ENCODE assay signal across 8 cellular contexts in the genomic region with DNA sequence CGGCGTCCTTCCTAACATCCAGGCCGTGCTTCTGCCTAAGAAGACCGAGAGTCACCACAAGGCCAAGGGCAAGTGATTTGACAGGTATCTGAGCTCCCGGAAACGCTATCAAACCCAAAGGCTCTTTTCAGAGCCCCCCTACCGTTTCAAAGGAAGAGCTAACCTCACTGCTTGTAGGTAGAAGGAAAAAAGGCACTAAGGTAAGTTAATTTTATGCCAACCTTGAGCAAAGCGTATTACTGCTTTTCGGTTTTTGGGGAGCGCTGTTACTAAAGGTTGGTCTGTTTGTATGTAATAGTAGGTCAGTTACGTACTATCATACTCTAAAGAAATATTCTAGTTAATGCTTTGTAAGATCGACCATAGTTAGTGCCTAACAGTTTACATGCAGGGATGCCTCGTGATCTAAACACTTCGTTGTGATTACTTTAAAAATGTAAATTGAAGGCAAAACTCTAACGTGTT. TPM values are rescaled to one million over a fixed set of nuclear protein-coding genes. Genes with fewer than 3 reads are reported as not detected.
A peak's percentile ranks its signal among the peaks of the same experiment; 100 is the strongest.
DNase-seq lines count a peak whose midpoint lies in the region; ATAC-seq and TF ChIP-seq lines count a peak whose summit lies in the region.

No MANE protein-coding gene starts in this region.

- no peak for TF ChIP-seq CTCF in KMS-11 (conservative IDR thresholded peaks at IDR 0.05; ENCODE audit: low read depth, low read length)

- H3K27ac ChIP-seq in KMS-11 (peak overlapping the region; percentile 99), skin epidermis (peak overlapping the region; percentile 56 to 96 (median 90))

- peaks cover 3% of the 10 kb centered on the region for H3K27me3 Mint-ChIP-seq in activated T-helper 1 cell treated with anti-CD3 and anti-CD28 coated beads, Interleukin-12 subunit alpha, Interleukin-12 subunit beta, Interleukin-2, Interleukin-4 antibody, amounts not matched to agents 30 ng/mL and 10 ng/mL and 1 ng/mL, durations not matched to agents 14 hours and 24 hours and 36 hours (ENCODE audit: insufficient read depth)

- H3K4me3 Mint-ChIP-seq in activated T-helper 1 cell treated with anti-CD3 and anti-CD28 coated beads, Interleukin-12 subunit alpha, Interleukin-12 subunit beta, Interleukin-2, Interleukin-4 antibody, amounts not matched to agents 30 ng/mL and 10 ng/mL and 1 ng/mL, durations not matched to agents 14 hours and 24 hours and 36 hours = peak overlapping the region; percentile 99

- H3K9ac ChIP-seq in KMS-11 = peak overlapping the region; percentile 99

- H3K4me1 ChIP-seq in KMS-11 (ENCODE audit: low read depth, poor library complexity, severe bottlenecking) = peaks cover 60% of the 10 kb centered on the region

- H3K36me3 Mint-ChIP-seq in activated T-helper 1 cell treated with anti-CD3 and anti-CD28 coated beads, Interleukin-12 subunit alpha, Interleukin-12 subunit beta, Interleukin-2, Interleukin-4 antibody, amounts not matched to agents 30 ng/mL and 10 ng/mL and 1 ng/mL, durations not matched to agents 14 hours and 24 hours and 36 hours (ENCODE audit: low read depth) = peaks cover 22% of the 10 kb centered on the region

- H3K79me2 ChIP-seq in KMS-11 (ENCODE audit: insufficient read depth, low read depth) = peaks cover 74% of the 10 kb centered on the region

- H3K4me3 ChIP-seq in KMS-11 (IDR thresholded peaks at IDR 0.05; ENCODE audit: insufficient read depth, low read depth, low read length) (no peak overlapping the region), skin epidermis (peak overlapping the region; percentile 50 to 87 (median 82))

- peak overlapping the region; percentile 100 for H3K27ac Mint-ChIP-seq in activated T-helper 1 cell treated with anti-CD3 and anti-CD28 coated beads, Interleukin-12 subunit alpha, Interleukin-12 subunit beta, Interleukin-2, Interleukin-4 antibody, amounts not matched to agents 30 ng/mL and 10 ng/mL and 1 ng/mL, durations not matched to agents 14 hours and 24 hours and 36 hours

- peaks cover 7% of the 10 kb centered on the region for H4K20me1 ChIP-seq in KMS-11 (ENCODE audit: insufficient read depth)

- peak; percentile 1 for ATAC-seq in left ventricle myocardium superior

- no peaks in the 10 kb centered on the region for H3K27me3 ChIP-seq in KMS-11 (ENCODE audit: insufficient read depth, low read depth)

- H3K4me2 ChIP-seq in KMS-11 = peak overlapping the region; percentile 93

- no peak overlapping the region for H2AFZ ChIP-seq in KMS-11 (ENCODE audit: low read depth)

- no peaks in the 10 kb centered on the region for H3K9me3 Mint-ChIP-seq in activated T-helper 1 cell treated with anti-CD3 and anti-CD28 coated beads, Interleukin-12 subunit alpha, Interleukin-12 subunit beta, Interleukin-2, Interleukin-4 antibody, amounts not matched to agents 30 ng/mL and 10 ng/mL and 1 ng/mL, durations not matched to agents 14 hours and 24 hours and 36 hours

- DNase-seq in ELR (ENCODE audit: low read depth) (peak; percentile 59), left ventricle myocardium superior (no peak), COLO829 (ENCODE audit: low spot score) (no peak), NCI-H774 (lab: John Stamatoyannopoulos, UW) (no peak), retina (no peak)
- DNase-seq in activated T-helper 1 cell treated with anti-CD3 and anti-CD28 coated beads, Interleukin-12 subunit alpha, Interleukin-12 subunit beta, Interleukin-2, Interleukin-4 antibody, amounts not matched to agents 30 ng/mL and 10 ng/mL and 1 ng/mL, durations not matched to agents 14 hours and 24 hours and 36 hours (ENCODE audit: low spot score) = no peak

- H3K36me3 ChIP-seq in KMS-11 (ENCODE audit: insufficient read depth) = peaks cover 6% of the 10 kb centered on the region

- intact Hi-C loops in activated T-helper 1 cell treated with anti-CD3 and anti-CD28 coated beads, Interleukin-12 subunit alpha, Interleukin-12 subunit beta, Interleukin-2, Interleukin-4 antibody, amounts not matched to agents 30 ng/mL and 10 ng/mL and 1 ng/mL, durations not matched to agents 14 hours and 24 hours and 36 hours (cut with micrococcal nuclease) = loop anchor here (1.0 to 5.0 kb wide), 6 partner anchors 34 to 1768 kb away; a partner anchor contains a TSS
- intact Hi-C loops in left ventricle myocardium superior (cut with micrococcal nuclease) = no loop called here

- peaks cover 59% of the 10 kb centered on the region for H3K4me1 Mint-ChIP-seq in activated T-helper 1 cell treated with anti-CD3 and anti-CD28 coated beads, Interleukin-12 subunit alpha, Interleukin-12 subunit beta, Interleukin-2, Interleukin-4 antibody, amounts not matched to agents 30 ng/mL and 10 ng/mL and 1 ng/mL, durations not matched to agents 14 hours and 24 hours and 36 hours (ENCODE audit: low read depth)

RNA-seq across cellular contexts. Expression of a gene that starts 37.4 kb away (rescaled TPM):
- 0.13 and 0.37 TPM in 2 replicates for total RNA-seq in activated T-helper 1 cell treated with anti-CD3 and anti-CD28 coated beads, Interleukin-12 subunit alpha, Interleukin-12 subunit beta, Interleukin-2, Interleukin-4 antibody, amounts not matched to agents 30 ng/mL and 10 ng/mL and 1 ng/mL, durations not matched to agents 14 hours and 24 hours and 36 hours
- 4.5 TPM for total RNA-seq in left ventricle myocardium superior
